ENCODE assay signal across 8 cellular contexts in genomic region chr11:71787014-71787823, GRCh38. TPM values are rescaled to one million over a fixed set of nuclear protein-coding genes. Genes with fewer than 3 reads are reported as not detected.
DNase-seq lines count a peak whose midpoint lies in the region; ATAC-seq, FAIRE-seq and TF ChIP-seq lines count a peak whose summit lies in the region.

No MANE protein-coding gene starts in this region.

- DNase-seq in NCI-H2171 treated with DMSO at 0.1 percent for 48 hours (lab: John Stamatoyannopoulos, UW) (peak; percentile 99), WERI-Rb-1 (peak; percentile 100), bronchial epithelial cell (ENCODE audit: low read depth) (peak; percentile 95), immature natural killer cell (peak; percentile 96 to 99 (median 98)), smooth muscle cell of the brain vasculature (ENCODE audit: low read depth, low spot score) (peak; percentile 98)

- H3K27me3 ChIP-seq in ACC112 (ENCODE audit: insufficient read depth, low read length) (no peaks in the 10 kb centered on the region), WERI-Rb-1 (ENCODE audit: insufficient read depth, low read depth, severe bottlenecking) (no peaks in the 10 kb centered on the region), bronchial epithelial cell (ENCODE audit: control insufficient read depth, insufficient read depth, low read length) (no peaks in the 10 kb centered on the region)

- H3K9me3 ChIP-seq in WERI-Rb-1 (ENCODE audit: severe bottlenecking) = no peaks in the 10 kb centered on the region

- H3K27ac ChIP-seq in ACC112 (ENCODE audit: low read depth, low read length) (peak overlapping the region; percentile 81), WERI-Rb-1 (peak overlapping the region; percentile 91)

- no peak for TF ChIP-seq CTCF in WERI-Rb-1 (IDR thresholded peaks at IDR 0.05; ENCODE audit: low read depth, low read length)
- TF ChIP-seq CTCF in bronchial epithelial cell (IDR thresholded peaks at IDR 0.05; ENCODE audit: insufficient read depth, low read length, severe bottlenecking) = no peak

- no peaks in the 10 kb centered on the region for H3K79me2 ChIP-seq in ACC112 (ENCODE audit: control insufficient read depth, insufficient read depth, low read length, unreplicated experiment)

- H3K27ac Mint-ChIP-seq in immature natural killer cell = peak overlapping the region; percentile 94 to 99 (median 97)

- H3K4me3 Mint-ChIP-seq in immature natural killer cell = peak overlapping the region; percentile 93 to 99 (median 98)

- H3K9me3 Mint-ChIP-seq in immature natural killer cell = no peaks in the 10 kb centered on the region

- H3K27me3 Mint-ChIP-seq in immature natural killer cell (ENCODE audit: low read depth in 3 of 3) = peaks cover 0 to 5% (median 2%) of the 10 kb centered on the region in 3 donors

- H3K4me1 Mint-ChIP-seq in immature natural killer cell = peaks cover 10 to 15% of the 10 kb centered on the region in 2 donors

- no peaks in the 10 kb centered on the region for H3K36me3 Mint-ChIP-seq in immature natural killer cell

- H3K36me3 ChIP-seq in ACC112 (ENCODE audit: insufficient read depth, low read length) (no peaks in the 10 kb centered on the region), WERI-Rb-1 (no peaks in the 10 kb centered on the region), bronchial epithelial cell (ENCODE audit: control insufficient read depth, insufficient read depth, low read length) (no peaks in the 10 kb centered on the region)

- H3K4me3 ChIP-seq in ACC112 (ENCODE audit: low read depth, low read length) = peak overlapping the region; percentile 77
- H3K4me3 ChIP-seq in WERI-Rb-1 (ENCODE audit: low read depth, low read length) = peak overlapping the region; percentile 81
- peak overlapping the region; percentile 73 for H3K4me3 ChIP-seq in bronchial epithelial cell (ENCODE audit: low read depth, low read length)

- H2AFZ ChIP-seq in ACC112 (ENCODE audit: low read length, unreplicated experiment) = peak overlapping the region; percentile 10

- ATAC-seq in GM18868 (IDR thresholded peaks at IDR 0.05; ENCODE audit: unreplicated experiment) = peak; percentile 94
- peak; percentile 90 for ATAC-seq in HG03103 (IDR thresholded peaks at IDR 0.05; ENCODE audit: low read depth, unreplicated experiment)

- FAIRE-seq in bronchial epithelial cell (lab: Jason Lieb, UNC) = no peak

- peaks cover 24% of the 10 kb centered on the region for H3K4me1 ChIP-seq in ACC112 (ENCODE audit: control insufficient read depth, insufficient read depth, low read length, unreplicated experiment)

RNA-seq across cellular contexts. Expression of gene DEFB108B, which starts 45.8 kb away (rescaled TPM):
- total RNA-seq in bronchial epithelial cell = not detected in 2 replicates
- polyA plus RNA-seq in immature natural killer cell = not detected

Comparison
In these comparisons a context has a peak if more than half of its experiments do, and no peak if none do; other contexts are left out.
1. Peak in every context shown above with its lines: DNase-seq, ATAC-seq, H3K4me3 ChIP-seq and H3K27ac ChIP-seq.